ENCODE assay signal across 10 cellular contexts in the genomic region with DNA sequence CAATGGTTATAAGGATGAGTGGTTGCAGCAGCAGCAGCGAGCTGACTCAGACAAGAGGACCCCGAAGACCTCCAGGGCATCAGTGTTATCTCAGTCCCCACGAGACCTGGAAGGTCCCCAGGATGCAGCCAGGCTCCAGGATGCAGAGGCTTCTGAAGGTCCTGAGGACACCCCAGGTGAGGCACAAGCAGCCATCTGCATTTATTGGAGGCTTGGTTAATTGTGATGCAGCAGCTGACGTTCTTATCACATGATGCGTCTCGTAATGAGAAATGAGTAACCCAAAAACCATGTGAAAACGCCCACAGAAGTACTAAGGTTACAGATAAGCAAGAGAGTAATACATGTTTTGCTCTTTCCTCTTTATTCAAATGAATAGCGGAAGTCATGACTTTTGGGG. TPM values are rescaled to one million over a fixed set of nuclear protein-coding genes. Genes with fewer than 3 reads are reported as not detected.
A peak's percentile ranks its signal among the peaks of the same experiment; 100 is the strongest.
DNase-seq lines count a peak whose midpoint lies in the region; ATAC-seq, FAIRE-seq and TF ChIP-seq lines count a peak whose summit lies in the region.
"Had no signal": no experiment of that assay in that cellular context is flagged by ENCODE, and none has a peak within 500 bp of the region (broad histone marks: within the 10 kb centered on the region; RNA-seq: fewer than 3 reads in every experiment).

No MANE protein-coding gene starts in this region.

- no peaks in the 10 kb centered on the region for H3K36me3 ChIP-seq in astrocyte (ENCODE audit: insufficient read depth, low read length)
- H3K36me3 ChIP-seq: right lobe of liver had no signal

- no peaks in the 10 kb centered on the region for H3K9me3 ChIP-seq in astrocyte (ENCODE audit: insufficient read depth, low read depth, low read length)
- H3K9me3 ChIP-seq: right lobe of liver had no signal

- peak overlapping the region; percentile 4 for H3K27ac ChIP-seq in astrocyte (ENCODE audit: low read depth, low read length)
- H3K27ac ChIP-seq: right lobe of liver had no signal

- CTCF ChIA-PET in T-cell (lab: Charles Lee): no interaction called here

- H3K9ac ChIP-seq in astrocyte (ENCODE audit: low read length): no peak overlapping the region

- H3K4me1 ChIP-seq in astrocyte (ENCODE audit: insufficient read depth, low read length): peaks cover 8% of the 10 kb centered on the region
- H3K4me1 ChIP-seq: right lobe of liver had no signal

- peak overlapping the region; percentile 9 for H3K4me2 ChIP-seq in astrocyte (ENCODE audit: low read length)

- H4K20me1 ChIP-seq in astrocyte (ENCODE audit: insufficient read depth, low read length): no peaks in the 10 kb centered on the region

- ATAC-seq in HG03442 (IDR thresholded peaks at IDR 0.05; ENCODE audit: unreplicated experiment) (peak; percentile 88), T-cell (replicated peaks in 1 of 4) (no peak)
- ATAC-seq: right lobe of liver had no signal

- POLR2A ChIA-PET in T-cell (lab: Charles Lee): no interaction called here

- intact Hi-C loops in activated CD4-positive, alpha-beta T cell treated with anti-CD3 and anti-CD28 coated beads, Interleukin-2, amount 10 ng/mL, durations not matched to agents 24 days and 14 days (cut with micrococcal nuclease): loop anchor here (2.0 kb wide), 1 partner anchor 32 kb away; no protein-coding TSS in a partner anchor

- no peak overlapping the region for H3K27ac Mint-ChIP-seq in activated CD4-positive, alpha-beta T cell treated with anti-CD3 and anti-CD28 coated beads, Interleukin-2, amount 10 ng/mL, durations not matched to agents 24 days and 14 days
- no peak overlapping the region for H3K27ac Mint-ChIP-seq in astrocyte (ENCODE audit: unreplicated experiment)
- H3K27ac Mint-ChIP-seq in T-cell: no peak overlapping the region
- H3K27ac Mint-ChIP-seq in osteocyte (ENCODE audit: unreplicated experiment): no peak overlapping the region

- H3K79me2 ChIP-seq in astrocyte (ENCODE audit: insufficient read depth, low read length): no peaks in the 10 kb centered on the region

- peaks cover 7% of the 10 kb centered on the region for H3K27me3 Mint-ChIP-seq in activated CD4-positive, alpha-beta T cell treated with anti-CD3 and anti-CD28 coated beads, Interleukin-2, amount 10 ng/mL, durations not matched to agents 24 days and 14 days
- H3K27me3 Mint-ChIP-seq in astrocyte (ENCODE audit: low read depth, unreplicated experiment) (no peaks in the 10 kb centered on the region), T-cell (peaks cover 0 to 2% of the 10 kb centered on the region in 2 donors), osteocyte (ENCODE audit: unreplicated experiment) (no peaks in the 10 kb centered on the region)

- H3K4me3 ChIP-seq in astrocyte (ENCODE audit: insufficient read depth, low read depth, low read length): no peak overlapping the region
- H3K4me3 ChIP-seq: right lobe of liver had no signal

- peaks cover 12% of the 10 kb centered on the region for H3K9me3 Mint-ChIP-seq in activated CD4-positive, alpha-beta T cell treated with anti-CD3 and anti-CD28 coated beads, Interleukin-2, amount 10 ng/mL, durations not matched to agents 24 days and 14 days
- peaks cover 7% of the 10 kb centered on the region for H3K9me3 Mint-ChIP-seq in astrocyte (ENCODE audit: unreplicated experiment)
- peaks cover 0 to 8% (median 4%) of the 10 kb centered on the region in 3 donors for H3K9me3 Mint-ChIP-seq in T-cell
- peaks cover 10% of the 10 kb centered on the region for H3K9me3 Mint-ChIP-seq in osteocyte (ENCODE audit: unreplicated experiment)

- no peak for TF ChIP-seq CTCF in astrocyte (IDR thresholded peaks at IDR 0.05; ENCODE audit: insufficient read depth, low read depth, low read length)
- no peak for TF ChIP-seq CTCF in osteocyte (IDR thresholded peaks at IDR 0.05)

- DNase-seq in activated CD4-positive, alpha-beta T cell treated with anti-CD3 and anti-CD28 coated beads for 48 hours: peak; percentile 32
- no peak for DNase-seq in activated CD4-positive, alpha-beta T cell treated with anti-CD3 and anti-CD28 coated beads, Interleukin-2, amount 10 ng/mL, durations not matched to agents 24 days and 14 days
- DNase-seq in astrocyte (ENCODE audit: low read depth) (peak; percentile 82), pulmonary artery endothelial cell (ENCODE audit: low read depth, low spot score) (peak; percentile 17), T-cell (no peak), osteocyte (ENCODE audit: extremely low spot score, unreplicated experiment) (no peak), NCI-H1417 treated with DMSO at 0.1 percent for 48 hours (lab: John Stamatoyannopoulos, UW) (no peak)
- DNase-seq: right lobe of liver had no signal

- no peaks in the 10 kb centered on the region for H3K27me3 ChIP-seq in astrocyte (ENCODE audit: insufficient read depth, low read length)
- H3K27me3 ChIP-seq: right lobe of liver had no signal

- no peaks in the 10 kb centered on the region for H3K36me3 Mint-ChIP-seq in activated CD4-positive, alpha-beta T cell treated with anti-CD3 and anti-CD28 coated beads, Interleukin-2, amount 10 ng/mL, durations not matched to agents 24 days and 14 days (ENCODE audit: low read depth)
- H3K36me3 Mint-ChIP-seq in astrocyte (ENCODE audit: low read depth, unreplicated experiment) (peaks cover 2% of the 10 kb centered on the region), T-cell (no peaks in the 10 kb centered on the region), osteocyte (ENCODE audit: unreplicated experiment) (peaks cover 6% of the 10 kb centered on the region)

- H3K4me3 Mint-ChIP-seq in activated CD4-positive, alpha-beta T cell treated with anti-CD3 and anti-CD28 coated beads, Interleukin-2, amount 10 ng/mL, durations not matched to agents 24 days and 14 days: no peak overlapping the region
- H3K4me3 Mint-ChIP-seq in astrocyte (ENCODE audit: unreplicated experiment): no peak overlapping the region
- H3K4me3 Mint-ChIP-seq in T-cell: no peak overlapping the region
- no peak overlapping the region for H3K4me3 Mint-ChIP-seq in osteocyte (ENCODE audit: unreplicated experiment)

- H2AFZ ChIP-seq in astrocyte (ENCODE audit: low read depth, low read length): no peak overlapping the region

- FAIRE-seq in astrocyte (lab: Jason Lieb, UNC): no peak

- peaks cover 11% of the 10 kb centered on the region for H3K4me1 Mint-ChIP-seq in activated CD4-positive, alpha-beta T cell treated with anti-CD3 and anti-CD28 coated beads, Interleukin-2, amount 10 ng/mL, durations not matched to agents 24 days and 14 days
- H3K4me1 Mint-ChIP-seq in astrocyte (ENCODE audit: low read depth, unreplicated experiment) (peaks cover 13% of the 10 kb centered on the region), T-cell (peaks cover 0 to 14% (median 2%) of the 10 kb centered on the region in 3 donors), osteocyte (ENCODE audit: unreplicated experiment) (no peaks in the 10 kb centered on the region)

RNA-seq across cellular contexts. Expression of gene C7orf57, which starts 17.4 kb away (rescaled TPM):
- total RNA-seq in activated CD4-positive, alpha-beta T cell treated with anti-CD3 and anti-CD28 coated beads, Interleukin-2, amount 10 ng/mL, durations not matched to agents 24 days and 14 days: 0.14 TPM in 2 replicates
- total RNA-seq in astrocyte: not detected in 2 replicates
- total RNA-seq in pulmonary artery endothelial cell: under 0.01 and 0.11 TPM in 2 replicates
- 1 to 10 TPM in 1 of 5 donors, under 1 TPM in 4; 0.18 to 2.0 (median 0.44) TPM for total RNA-seq in T-cell
- not detected in 2 replicates for total RNA-seq in osteocyte
- total RNA-seq: liver, right lobe of liver had no signal

RNA-seq across cellular contexts. Expression of gene SUN3, which starts 23.8 kb away (rescaled TPM):
- total RNA-seq in activated CD4-positive, alpha-beta T cell treated with anti-CD3 and anti-CD28 coated beads, Interleukin-2, amount 10 ng/mL, durations not matched to agents 24 days and 14 days: not detected in 2 replicates
- total RNA-seq in astrocyte: not detected in 2 replicates
- not detected in 2 replicates for total RNA-seq in pulmonary artery endothelial cell
- total RNA-seq in T-cell: under 1 TPM in 3 of 5 donors, not detected in 2; 0.55 to 0.90 (median 0.59) TPM
- total RNA-seq in osteocyte: not detected in 2 replicates
- total RNA-seq: liver, right lobe of liver had no signal

RNA-seq across cellular contexts. Expression of gene UPP1, which starts 36.3 kb away (rescaled TPM):
- total RNA-seq in activated CD4-positive, alpha-beta T cell treated with anti-CD3 and anti-CD28 coated beads, Interleukin-2, amount 10 ng/mL, durations not matched to agents 24 days and 14 days: 61.5 and 64.2 TPM in 2 replicates
- total RNA-seq in astrocyte (33.6 and 54.2 TPM in 2 replicates), pulmonary artery endothelial cell (38.7 and 54.6 TPM in 2 replicates), T-cell (100 to 1,000 TPM in 3 of 5 donors, 10 to 100 TPM in 2; 77.7 to 227 (median 177) TPM), osteocyte (26.8 and 27.3 TPM in 2 replicates)

Comparison
In these comparisons a context has a peak if more than half of its experiments do, and no peak if none do; other contexts are left out.
1. DNase-seq: peak in activated CD4-positive, alpha-beta T cell treated with anti-CD3 and anti-CD28 coated beads for 48 hours (single experiment), astrocyte (single experiment) and pulmonary artery endothelial cell (single experiment); none in activated CD4-positive, alpha-beta T cell treated with anti-CD3 and anti-CD28 coated beads, Interleukin-2, amount 10 ng/mL, durations not matched to agents 24 days and 14 days (single experiment), T-cell (0 of 34), osteocyte (single experiment) and NCI-H1417 treated with DMSO at 0.1 percent for 48 hours (single experiment).